Comparison of ENCODE assay signal across 23 cellular contexts in genomic region chr1:209749660-209750059, GRCh38. TPM values are rescaled to one million over a fixed set of nuclear protein-coding genes. Genes with fewer than 3 reads are reported as not detected.
DNase-seq lines count a peak whose midpoint lies in the region; ATAC-seq, FAIRE-seq and TF ChIP-seq lines count a peak whose summit lies in the region.
"Had no signal": no experiment of that assay in that cellular context is flagged by ENCODE, and none has a peak within 500 bp of the region (broad histone marks: within the 10 kb centered on the region; RNA-seq: fewer than 3 reads in every experiment).

No MANE protein-coding gene starts in this region.

- intact Hi-C loops in K562 (cut with micrococcal nuclease) = loop anchor here (10.0 kb wide), 1 partner anchor 145 kb away; no protein-coding TSS in a partner anchor

- TF ChIP-seq CTCF in K562 (IDR thresholded peaks at IDR 0.05 in 2 of 3, conservative IDR thresholded peaks at IDR 0.05 in 1 of 3; ENCODE audit: insufficient read depth in 2 of 3, low read depth in 1 of 3, low read length in 3 of 3) = no peak
- TF ChIP-seq CTCF in omental fat pad (IDR thresholded peaks at IDR 0.05) = no peak

- no peak for TF ChIP-seq RAD21 in K562 (CRISPR knock-in tag; conservative IDR thresholded peaks at IDR 0.05 in 1 of 2, IDR thresholded peaks at IDR 0.05 in 1 of 2)

- H3K9ac ChIP-seq in K562 (ENCODE audit: insufficient read depth in 1 of 2, low read depth in 2 of 2, low read length in 2 of 2) = no peak overlapping the region
- H3K9ac ChIP-seq: BLaER1 treated with 17β-estradiol and CSF1 and Interleukin-3, amounts not matched to agents 10 nM and 100 nM; KMS-11 had no signal

- no peaks in the 10 kb centered on the region for H3K27me3 Mint-ChIP-seq in T-helper 1 cell treated with Interleukin-12 subunit alpha and Interleukin-12 subunit beta and Interleukin-4 antibody, amounts not matched to agents 30 μg/mL and 1 μg/mL, for 36 hours (ENCODE audit: low read depth)
- no peaks in the 10 kb centered on the region for H3K27me3 Mint-ChIP-seq in CD4-positive, CD25-positive, alpha-beta regulatory T cell
- H3K27me3 Mint-ChIP-seq in T-cell = no peaks in the 10 kb centered on the region
- H3K27me3 Mint-ChIP-seq: dendritic cell treated with granulocyte-macrophage colony-stimulating factor and Interleukin-4, amounts not matched to agents 40 ng/mL and 50 ng/mL, for 4 days had no signal

- no peak for DNase-seq in T-helper 1 cell
- DNase-seq in CD4-positive, CD25-positive, alpha-beta regulatory T cell = peak in 1 of 3 donors; percentile 30
- no peak for DNase-seq in T-cell
- no peak for DNase-seq in K562 (ENCODE audit: extremely low read depth in 1 of 4, low spot score in 3 of 4)
- no peak for DNase-seq in NCI-H1417 treated with DMSO at 0.1 percent for 48 hours (lab: John Stamatoyannopoulos, UW)
- no peak for DNase-seq in NCI-H1694 (lab: John Stamatoyannopoulos, UW)
- no peak for DNase-seq in omental fat pad (ENCODE audit: low spot score)
- DNase-seq: amniotic stem cell; heart right ventricle; NCI-H1092 treated with DMSO at 0.1 percent for 48 hours; stimulated activated CD4-positive, alpha-beta T cell treated with anti-CD3 and anti-CD28 coated beads, Interleukin-1b, Interleukin-23, amount 100 ng/mL, for 48 hours; T1000; upper lobe of left lung had no signal

- H3K27me3 ChIP-seq in CD4-positive, CD25-positive, alpha-beta regulatory T cell (ENCODE audit: control insufficient read depth, insufficient read depth, low read length) = no peaks in the 10 kb centered on the region
- H3K27me3 ChIP-seq in K562 (ENCODE audit: control insufficient read depth in 2 of 2, insufficient read depth in 2 of 2, low read length in 2 of 2) = peaks cover 8 to 9% of the 10 kb centered on the region in 2 experiments; a peak in 4 of 5 replicates
- H3K27me3 ChIP-seq: BLaER1 treated with 17β-estradiol and CSF1 and Interleukin-3, amounts not matched to agents 10 nM and 100 nM; heart right ventricle; SJSA1; upper lobe of left lung had no signal

- H3K9me3 ChIP-seq in CD4-positive, CD25-positive, alpha-beta regulatory T cell (ENCODE audit: control insufficient read depth in 2 of 2, low read length in 2 of 2) = no peaks in the 10 kb centered on the region
- no peaks in the 10 kb centered on the region for H3K9me3 ChIP-seq in K562 (replicated peaks; ENCODE audit: control insufficient read depth, insufficient read depth, low read depth, low read length)
- H3K9me3 ChIP-seq: heart right ventricle, SJSA1, upper lobe of left lung had no signal

- TF ChIP-seq POLR2A in K562 (conservative IDR thresholded peaks at IDR 0.05) = no peak

- no peaks in the 10 kb centered on the region for H3K79me2 ChIP-seq in K562 (ENCODE audit: control insufficient read depth, insufficient read depth, low read length)

- POLR2A ChIA-PET in T-cell (lab: Charles Lee) (interaction anchor here (0.5 to 1.0 kb wide), 3 partner anchors 18 to 58 kb away, joined by 3 to 8 read pairs (median 5); no protein-coding TSS in a partner anchor), K562 (lab: Yijun Ruan, JAX) (interaction anchor here (0.5 kb wide), 1 partner anchor 61 kb away, joined by 4 read pairs; no protein-coding TSS in a partner anchor)

- CTCF ChIA-PET in T-cell (lab: Charles Lee) (interaction anchor here (1.1 to 3.2 kb wide), 8 partner anchors 10 to 180 kb away, joined by 3 to 34 read pairs (median 5); partner anchors contain the start of gene C1orf74 (in 1 of the 2)), K562 (lab: Yijun Ruan, JAX; ENCODE audit: low intra/inter-chr PET ratio) (interaction anchor here (0.7 to 3.2 kb wide), 2 partner anchors 30 to 179 kb away, joined by 4 to 22 read pairs; no protein-coding TSS in a partner anchor)

- no peak for FAIRE-seq in K562 (lab: Jason Lieb, UNC)
- FAIRE-seq: endothelial cell of umbilical vein, H54 had no signal

- H3K4me3 ChIP-seq in CD4-positive, CD25-positive, alpha-beta regulatory T cell (ENCODE audit: low read depth, low read length) = peak overlapping the region; percentile 43
- H3K4me3 ChIP-seq in K562 = no peak overlapping the region
- H3K4me3 ChIP-seq: BLaER1 treated with 17β-estradiol and CSF1 and Interleukin-3, amounts not matched to agents 10 nM and 100 nM; heart right ventricle; SJSA1; upper lobe of left lung had no signal

- in situ Hi-C loops in K562 (cut with MboI) = no loop called here

- H3K27ac Mint-ChIP-seq in T-helper 1 cell treated with Interleukin-12 subunit alpha and Interleukin-12 subunit beta and Interleukin-4 antibody, amounts not matched to agents 30 μg/mL and 1 μg/mL, for 36 hours = peak overlapping the region; percentile 84
- peak overlapping the region; percentile 63 to 89 (median 81) for H3K27ac Mint-ChIP-seq in CD4-positive, CD25-positive, alpha-beta regulatory T cell
- H3K27ac Mint-ChIP-seq in T-cell = peak overlapping the region; percentile 76 to 82
- H3K27ac Mint-ChIP-seq: dendritic cell treated with granulocyte-macrophage colony-stimulating factor and Interleukin-4, amounts not matched to agents 40 ng/mL and 50 ng/mL, for 4 days had no signal

- 0% methylated on average over 2 of the region's 2 CpGs for WGBS in K562 (ENCODE audit: insufficient coverage, low coverage, missing lambda C conversion rate)

- H3K27ac ChIP-seq in CD4-positive, CD25-positive, alpha-beta regulatory T cell (ENCODE audit: insufficient read depth, low read length, poor library complexity, severe bottlenecking) = peak overlapping the region; percentile 76
- no peak overlapping the region for H3K27ac ChIP-seq in K562 (ENCODE audit: extremely low read depth, low read depth, low read length)
- H3K27ac ChIP-seq: BLaER1 treated with 17β-estradiol and CSF1 and Interleukin-3, amounts not matched to agents 10 nM and 100 nM; KMS-11; SJSA1 had no signal

- H2AFZ ChIP-seq in K562 (ENCODE audit: low read depth, low read length) = no peak overlapping the region

- peak overlapping the region; percentile 46 for H3K4me3 Mint-ChIP-seq in T-helper 1 cell treated with Interleukin-12 subunit alpha and Interleukin-12 subunit beta and Interleukin-4 antibody, amounts not matched to agents 30 μg/mL and 1 μg/mL, for 36 hours
- H3K4me3 Mint-ChIP-seq in CD4-positive, CD25-positive, alpha-beta regulatory T cell = peak overlapping the region; percentile 1 to 61 (median 53)
- H3K4me3 Mint-ChIP-seq in T-cell = peak overlapping the region in 1 of 3 donors; percentile 37
- H3K4me3 Mint-ChIP-seq: dendritic cell treated with granulocyte-macrophage colony-stimulating factor and Interleukin-4, amounts not matched to agents 40 ng/mL and 50 ng/mL, for 4 days had no signal

- H3K36me3 ChIP-seq in CD4-positive, CD25-positive, alpha-beta regulatory T cell (ENCODE audit: control insufficient read depth, insufficient read depth, low read length) = no peaks in the 10 kb centered on the region
- no peaks in the 10 kb centered on the region for H3K36me3 ChIP-seq in K562 (ENCODE audit: control insufficient read depth, insufficient read depth, low read length)
- H3K36me3 ChIP-seq: BLaER1 treated with 17β-estradiol and CSF1 and Interleukin-3, amounts not matched to agents 10 nM and 100 nM; heart right ventricle; SJSA1; upper lobe of left lung had no signal

- H3K4me2 ChIP-seq in K562 (ENCODE audit: insufficient read depth, low read length) = no peak overlapping the region
- H3K4me2 ChIP-seq: BLaER1 treated with 17β-estradiol and CSF1 and Interleukin-3, amounts not matched to agents 10 nM and 100 nM; KMS-11 had no signal

- no peak for TF ChIP-seq EP300 in K562 (IDR thresholded peaks at IDR 0.05; ENCODE audit: low read length)

- ATAC-seq in CD4-positive, CD25-positive, alpha-beta regulatory T cell (ENCODE audit: low read depth in 2 of 2) = no peak
- ATAC-seq in T-cell (replicated peaks in 1 of 4) (no peak), K562 (no peak), omental fat pad (ENCODE audit: low FRiP score) (no peak)
- ATAC-seq: heart right ventricle, Panc1 had no signal

- H4K20me1 ChIP-seq in K562 (replicated peaks; ENCODE audit: control insufficient read depth, insufficient read depth, low read length) = no peaks in the 10 kb centered on the region
- H4K20me1 ChIP-seq: BLaER1 treated with 17β-estradiol and CSF1 and Interleukin-3, amounts not matched to agents 10 nM and 100 nM had no signal

- peaks cover 69% of the 10 kb centered on the region for H3K4me1 ChIP-seq in CD4-positive, CD25-positive, alpha-beta regulatory T cell (ENCODE audit: control insufficient read depth, insufficient read depth, low read length, poor library complexity, severe bottlenecking)
- peaks cover 5 to 7% of the 10 kb centered on the region in 2 experiments; a peak in 4 of 5 replicates for H3K4me1 ChIP-seq in K562 (replicated peaks in 1 of 2; ENCODE audit: control insufficient read depth in 2 of 2, insufficient read depth in 2 of 2, low read length in 2 of 2)

- H3K4me1 Mint-ChIP-seq in T-helper 1 cell treated with Interleukin-12 subunit alpha and Interleukin-12 subunit beta and Interleukin-4 antibody, amounts not matched to agents 30 μg/mL and 1 μg/mL, for 36 hours (ENCODE audit: low read depth) = peaks cover 63% of the 10 kb centered on the region
- H3K4me1 Mint-ChIP-seq in CD4-positive, CD25-positive, alpha-beta regulatory T cell = peaks cover 23 to 69% (median 39%) of the 10 kb centered on the region in 4 donors
- H3K4me1 Mint-ChIP-seq in T-cell = peaks cover 62 to 72% (median 66%) of the 10 kb centered on the region in 3 donors

- BruUV-seq in K562 (replicated peaks; lab: Mats Ljungman, UMichigan) = no TSS peak

- H3K9me3 Mint-ChIP-seq in T-helper 1 cell treated with Interleukin-12 subunit alpha and Interleukin-12 subunit beta and Interleukin-4 antibody, amounts not matched to agents 30 μg/mL and 1 μg/mL, for 36 hours = no peaks in the 10 kb centered on the region
- H3K9me3 Mint-ChIP-seq in CD4-positive, CD25-positive, alpha-beta regulatory T cell = no peaks in the 10 kb centered on the region
- no peaks in the 10 kb centered on the region for H3K9me3 Mint-ChIP-seq in T-cell
- H3K9me3 Mint-ChIP-seq: dendritic cell treated with granulocyte-macrophage colony-stimulating factor and Interleukin-4, amounts not matched to agents 40 ng/mL and 50 ng/mL, for 4 days had no signal

- H3K36me3 Mint-ChIP-seq in T-helper 1 cell treated with Interleukin-12 subunit alpha and Interleukin-12 subunit beta and Interleukin-4 antibody, amounts not matched to agents 30 μg/mL and 1 μg/mL, for 36 hours (ENCODE audit: low read depth) = peaks cover 5% of the 10 kb centered on the region
- no peaks in the 10 kb centered on the region for H3K36me3 Mint-ChIP-seq in CD4-positive, CD25-positive, alpha-beta regulatory T cell
- no peaks in the 10 kb centered on the region for H3K36me3 Mint-ChIP-seq in T-cell

- H3K9me1 ChIP-seq in K562 (ENCODE audit: control insufficient read depth, insufficient read depth, low read length) = no peaks in the 10 kb centered on the region

RNA-seq across cellular contexts. Expression of gene TRAF3IP3, which starts 6.2 kb away (rescaled TPM):
- 470 TPM for total RNA-seq in CD4-positive, CD25-positive, alpha-beta regulatory T cell
- polyA plus RNA-seq in CD4-positive, CD25-positive, alpha-beta regulatory T cell = 100 to 1,000 TPM; 450 to 594 (median 504) TPM
- total RNA-seq in T-cell (100 to 1,000 TPM; 332 to 502 (median 465) TPM), K562 (2014; rRNA removed) (1.1 TPM in 1 of 2 replicates, not detected in the other), K562 (2014; rRNA removed; fragmentation: Illumina TruSeq; extraction: Trizol) (0.15 and 0.26 TPM in 2 replicates), K562 (2015; rRNA removed; fragmentation: Illumina TruSeq; extraction: Trizol) (0.34 and 0.36 TPM in 2 replicates), K562 (2021) (0.56 and 0.80 TPM in 2 replicates), omental fat pad (1 to 10 TPM; 2.5 to 9.0 (median 3.6) TPM)
- not detected in 2 replicates for total RNA-seq in K562 (2011; cell fraction: chromatin; rRNA removed; ENCODE audit: low replicate concordance)
- total RNA-seq in K562 (2011; cell fraction: nucleolus; rRNA removed) = not detected in 2 replicates
- total RNA-seq in K562 (2011; cell fraction: nucleoplasm; rRNA removed) = 0.15 TPM in 1 of 2 replicates, not detected in the other
- polyA plus RNA-seq in K562 (2011; rRNA removed) (0.06 and 0.12 TPM in 2 replicates), K562 (2014; fragmentation: Illumina TruSeq; extraction: Trizol) (0.31 TPM in 1 of 2 replicates, not detected in the other), K562 (2014; fragmentation: Nextera tagmentation; extraction: Ambion mirVana) (under 1 TPM; 0.21 to 0.45 TPM), K562 (2014; rRNA removed) (0.29 and 0.57 TPM in 2 replicates)
- not detected in 2 replicates for polyA plus RNA-seq in K562 (2011; cell fraction: cytosol; rRNA removed)
- not detected in 2 replicates for polyA plus RNA-seq in K562 (2011; cell fraction: nucleus; rRNA removed)
- polyA plus RNA-seq in K562 (2012) = 0.56 and 1.1 TPM in 2 replicates
- not detected in 2 replicates for polyA minus RNA-seq in K562 (2011; rRNA and poly(A)+ RNA removed)
- not detected in 2 replicates for polyA minus RNA-seq in K562 (2011; cell fraction: cytosol; rRNA and poly(A)+ RNA removed)
- polyA minus RNA-seq in K562 (2011; cell fraction: nucleus; rRNA and poly(A)+ RNA removed) = not detected in 2 replicates
- total RNA-seq: endothelial cell of umbilical vein, HT-29, osteoblast, SJSA1 had no signal
- polyA plus RNA-seq: endothelial cell of umbilical vein had no signal

RNA-seq across cellular contexts. Expression of gene C1orf74, which starts 34.7 kb away (rescaled TPM):
- 0.27 TPM for total RNA-seq in CD4-positive, CD25-positive, alpha-beta regulatory T cell
- polyA plus RNA-seq in CD4-positive, CD25-positive, alpha-beta regulatory T cell = under 1 TPM; 0.07 to 0.56 (median 0.30) TPM
- total RNA-seq in T-cell (1 to 10 TPM in 3 of 5 donors, under 1 TPM in 2; 0.58 to 1.3 (median 1.2) TPM), K562 (2014; rRNA removed) (4.0 and 4.3 TPM in 2 replicates), K562 (2014; rRNA removed; fragmentation: Illumina TruSeq; extraction: Trizol) (5.7 and 6.5 TPM in 2 replicates), K562 (2015; rRNA removed; fragmentation: Illumina TruSeq; extraction: Trizol) (5.7 and 6.5 TPM in 2 replicates), K562 (2021) (4.7 and 4.9 TPM in 2 replicates), omental fat pad (1 to 10 TPM in 2 of 4 donors, under 1 TPM in 2; 0.37 to 1.9 (median 1.0) TPM)
- total RNA-seq in K562 (2011; cell fraction: chromatin; rRNA removed; ENCODE audit: low replicate concordance) = 5.3 and 6.8 TPM in 2 replicates
- total RNA-seq in K562 (2011; cell fraction: nucleolus; rRNA removed) = 5.9 and 6.8 TPM in 2 replicates
- total RNA-seq in K562 (2011; cell fraction: nucleoplasm; rRNA removed) = 7.3 and 8.0 TPM in 2 replicates
- polyA plus RNA-seq in K562 (2011; rRNA removed) (5.8 and 7.4 TPM in 2 replicates), K562 (2014; fragmentation: Illumina TruSeq; extraction: Trizol) (5.3 and 5.7 TPM in 2 replicates), K562 (2014; fragmentation: Nextera tagmentation; extraction: Ambion mirVana) (1 to 10 TPM; 5.7 to 7.6 TPM), K562 (2014; rRNA removed) (4.0 and 4.9 TPM in 2 replicates)
- 4.4 and 4.9 TPM in 2 replicates for polyA plus RNA-seq in K562 (2011; cell fraction: cytosol; rRNA removed)
- polyA plus RNA-seq in K562 (2011; cell fraction: nucleus; rRNA removed) = 3.7 and 4.5 TPM in 2 replicates
- 3.2 and 3.4 TPM in 2 replicates for polyA plus RNA-seq in K562 (2012)
- polyA minus RNA-seq in K562 (2011; rRNA and poly(A)+ RNA removed) = 10.9 and 11.2 TPM in 2 replicates
- 2.0 and 4.0 TPM in 2 replicates for polyA minus RNA-seq in K562 (2011; cell fraction: cytosol; rRNA and poly(A)+ RNA removed)
- 8.6 and 17.5 TPM in 2 replicates for polyA minus RNA-seq in K562 (2011; cell fraction: nucleus; rRNA and poly(A)+ RNA removed)

RNA-seq across cellular contexts. Expression of gene HSD11B1, which starts 45.0 kb away (rescaled TPM):
- total RNA-seq in CD4-positive, CD25-positive, alpha-beta regulatory T cell = 0.47 TPM
- under 1 TPM; 0.38 to 0.74 (median 0.64) TPM for polyA plus RNA-seq in CD4-positive, CD25-positive, alpha-beta regulatory T cell
- 1 to 10 TPM in 1 of 5 donors, under 1 TPM in 1, not detected in 3; 0.41 to 1.1 TPM for total RNA-seq in T-cell
- not detected in 2 replicates for total RNA-seq in K562 (2011; cell fraction: chromatin; rRNA removed; ENCODE audit: low replicate concordance)
- not detected in 2 replicates for total RNA-seq in K562 (2011; cell fraction: nucleolus; rRNA removed)
- total RNA-seq in K562 (2011; cell fraction: nucleoplasm; rRNA removed) = not detected in 2 replicates
- total RNA-seq in K562 (2014; rRNA removed) = not detected in 2 replicates
- total RNA-seq in K562 (2014; rRNA removed; fragmentation: Illumina TruSeq; extraction: Trizol) = not detected in 2 replicates
- not detected in 2 replicates for total RNA-seq in K562 (2015; rRNA removed; fragmentation: Illumina TruSeq; extraction: Trizol)
- 0.16 TPM in 1 of 2 replicates, not detected in the other for total RNA-seq in K562 (2021)
- polyA plus RNA-seq in K562 (2011; rRNA removed) = not detected in 2 replicates
- polyA plus RNA-seq in K562 (2011; cell fraction: cytosol; rRNA removed) = not detected in 2 replicates
- not detected in 2 replicates for polyA plus RNA-seq in K562 (2011; cell fraction: nucleus; rRNA removed)
- polyA plus RNA-seq in K562 (2012) = 0.17 and 2.6 TPM in 2 replicates
- polyA plus RNA-seq in K562 (2014; fragmentation: Illumina TruSeq; extraction: Trizol) = not detected in 2 replicates
- under 1 TPM in 1 of 2 experiments, not detected in 1; 0.04 TPM for polyA plus RNA-seq in K562 (2014; fragmentation: Nextera tagmentation; extraction: Ambion mirVana)
- not detected in 2 replicates for polyA plus RNA-seq in K562 (2014; rRNA removed)
- not detected in 2 replicates for polyA minus RNA-seq in K562 (2011; rRNA and poly(A)+ RNA removed)
- not detected in 2 replicates for polyA minus RNA-seq in K562 (2011; cell fraction: cytosol; rRNA and poly(A)+ RNA removed)
- not detected in 2 replicates for polyA minus RNA-seq in K562 (2011; cell fraction: nucleus; rRNA and poly(A)+ RNA removed)
- total RNA-seq in omental fat pad = 10 to 100 TPM; 12.8 to 47.3 (median 18.0) TPM
- total RNA-seq: endothelial cell of umbilical vein, HT-29 had no signal
- polyA plus RNA-seq: endothelial cell of umbilical vein had no signal

RNA-seq across cellular contexts. Expression of gene IRF6, which starts 56.3 kb away (rescaled TPM):
- total RNA-seq in CD4-positive, CD25-positive, alpha-beta regulatory T cell = 0.86 TPM
- 1 to 10 TPM in 2 of 4 donors, under 1 TPM in 2; 0.21 to 1.9 (median 0.93) TPM for polyA plus RNA-seq in CD4-positive, CD25-positive, alpha-beta regulatory T cell
- 1 to 10 TPM in 3 of 5 donors, under 1 TPM in 2; 0.16 to 2.6 (median 1.0) TPM for total RNA-seq in T-cell
- total RNA-seq in K562 (2011; cell fraction: chromatin; rRNA removed; ENCODE audit: low replicate concordance) = 0.63 and 1.3 TPM in 2 replicates
- total RNA-seq in K562 (2011; cell fraction: nucleolus; rRNA removed) = 0.33 and 0.53 TPM in 2 replicates
- 0.53 and 0.88 TPM in 2 replicates for total RNA-seq in K562 (2011; cell fraction: nucleoplasm; rRNA removed)
- total RNA-seq in K562 (2014; rRNA removed) = 0.32 and 0.37 TPM in 2 replicates
- total RNA-seq in K562 (2014; rRNA removed; fragmentation: Illumina TruSeq; extraction: Trizol) = 0.22 and 0.25 TPM in 2 replicates
- total RNA-seq in K562 (2015; rRNA removed; fragmentation: Illumina TruSeq; extraction: Trizol) = 0.08 and 0.11 TPM in 2 replicates
- total RNA-seq in K562 (2021) = 0.20 and 0.29 TPM in 2 replicates
- polyA plus RNA-seq in K562 (2011; rRNA removed) = 0.64 and 0.65 TPM in 2 replicates
- 0.50 and 0.51 TPM in 2 replicates for polyA plus RNA-seq in K562 (2011; cell fraction: cytosol; rRNA removed)
- 0.35 and 0.57 TPM in 2 replicates for polyA plus RNA-seq in K562 (2011; cell fraction: nucleus; rRNA removed)
- 0.21 and 0.80 TPM in 2 replicates for polyA plus RNA-seq in K562 (2012)
- 0.10 and 0.15 TPM in 2 replicates for polyA plus RNA-seq in K562 (2014; fragmentation: Illumina TruSeq; extraction: Trizol)
- polyA plus RNA-seq in K562 (2014; fragmentation: Nextera tagmentation; extraction: Ambion mirVana) = under 1 TPM; 0.04 to 0.17 TPM
- polyA plus RNA-seq in K562 (2014; rRNA removed) = 0.03 and 0.11 TPM in 2 replicates
- polyA minus RNA-seq in K562 (2011; rRNA and poly(A)+ RNA removed) = 0.57 and 0.84 TPM in 2 replicates
- polyA minus RNA-seq in K562 (2011; cell fraction: cytosol; rRNA and poly(A)+ RNA removed) = 0.36 and 0.76 TPM in 2 replicates
- polyA minus RNA-seq in K562 (2011; cell fraction: nucleus; rRNA and poly(A)+ RNA removed) = 0.13 and 0.56 TPM in 2 replicates
- total RNA-seq in omental fat pad = 1 to 10 TPM in 2 of 4 donors, under 1 TPM in 2; 0.44 to 1.4 (median 1.0) TPM
- total RNA-seq: SJSA1 had no signal

Comparison
In these comparisons a context has a peak if more than half of its experiments do, and no peak if none do; other contexts are left out.
1. RNA of gene TRAF3IP3, which starts 6.2 kb away (total RNA-seq): 470 TPM in CD4-positive, CD25-positive, alpha-beta regulatory T cell (single experiment) and 332 to 502 TPM in T-cell; 2.5 to 9.0 TPM in omental fat pad and 0.15 to 1.1 TPM in K562; every median in the first group is over 10 times any median in the second.
2. Peak in every context shown above with its lines, with median percentiles within 50 percentile points of each other: H3K27ac Mint-ChIP-seq.